2 cellular contexts compared by ENCODE assay signal in genomic region chr1:235953801-235954200, GRCh38.
TF ChIP-seq lines count a peak whose summit lies in the region.

No MANE protein-coding gene starts in this region.

TF ChIP-seq in IMR-90, 13 proteins besides CTCF, POLR2A, EP300 and RAD21:
- TF ChIP-seq FOS (IDR thresholded peaks at IDR 0.05; ENCODE audit: low read depth, low read length) (no peak), SMC3 (IDR thresholded peaks at IDR 0.05; ENCODE audit: low read depth, low read length) (no peak), RFX5 (IDR thresholded peaks at IDR 0.05; ENCODE audit: low read depth, low read length) (no peak), MXI1 (IDR thresholded peaks at IDR 0.05; ENCODE audit: borderline replicate concordance, low read depth, low read length) (no peak), ELK1 (IDR thresholded peaks at IDR 0.05; ENCODE audit: borderline replicate concordance, low read depth, low read length) (no peak), CHD1 (IDR thresholded peaks at IDR 0.05; ENCODE audit: low read depth, low read length) (no peak), CEBPB (IDR thresholded peaks at IDR 0.05; ENCODE audit: low read depth, low read length) (no peak), USF2 (IDR thresholded peaks at IDR 0.05; ENCODE audit: low read depth, low read length) (no peak), NFE2L2 (IDR thresholded peaks at IDR 0.05; ENCODE audit: low read depth, low read length) (no peak), MAZ (IDR thresholded peaks at IDR 0.05; ENCODE audit: borderline replicate concordance, low read depth, low read length) (no peak), MAFK (IDR thresholded peaks at IDR 0.05; ENCODE audit: low read depth, low read length) (no peak), RCOR1 (IDR thresholded peaks at IDR 0.05; ENCODE audit: insufficient replicate concordance, low read length) (no peak), BHLHE40 (IDR thresholded peaks at IDR 0.05; ENCODE audit: low read depth, low read length) (no peak)
TF ChIP-seq in IMR-90: peak in this region for 0.

TF ChIP-seq in GM12878, 131 proteins besides CTCF, POLR2A, EP300 and RAD21:
- TF ChIP-seq STAT3 (IDR thresholded peaks at IDR 0.05; ENCODE audit: low read depth, low read length) (0 out of 2 replicates have a peak, but pooled peaks have one; percentile 7), PAX5 (IDR thresholded peaks at IDR 0.05; ENCODE audit: borderline replicate concordance, low read depth, low read length) (no peak), NFYA (IDR thresholded peaks at IDR 0.05; ENCODE audit: borderline replicate concordance, low read depth, low read length) (no peak)
